In the genomic region with DNA sequence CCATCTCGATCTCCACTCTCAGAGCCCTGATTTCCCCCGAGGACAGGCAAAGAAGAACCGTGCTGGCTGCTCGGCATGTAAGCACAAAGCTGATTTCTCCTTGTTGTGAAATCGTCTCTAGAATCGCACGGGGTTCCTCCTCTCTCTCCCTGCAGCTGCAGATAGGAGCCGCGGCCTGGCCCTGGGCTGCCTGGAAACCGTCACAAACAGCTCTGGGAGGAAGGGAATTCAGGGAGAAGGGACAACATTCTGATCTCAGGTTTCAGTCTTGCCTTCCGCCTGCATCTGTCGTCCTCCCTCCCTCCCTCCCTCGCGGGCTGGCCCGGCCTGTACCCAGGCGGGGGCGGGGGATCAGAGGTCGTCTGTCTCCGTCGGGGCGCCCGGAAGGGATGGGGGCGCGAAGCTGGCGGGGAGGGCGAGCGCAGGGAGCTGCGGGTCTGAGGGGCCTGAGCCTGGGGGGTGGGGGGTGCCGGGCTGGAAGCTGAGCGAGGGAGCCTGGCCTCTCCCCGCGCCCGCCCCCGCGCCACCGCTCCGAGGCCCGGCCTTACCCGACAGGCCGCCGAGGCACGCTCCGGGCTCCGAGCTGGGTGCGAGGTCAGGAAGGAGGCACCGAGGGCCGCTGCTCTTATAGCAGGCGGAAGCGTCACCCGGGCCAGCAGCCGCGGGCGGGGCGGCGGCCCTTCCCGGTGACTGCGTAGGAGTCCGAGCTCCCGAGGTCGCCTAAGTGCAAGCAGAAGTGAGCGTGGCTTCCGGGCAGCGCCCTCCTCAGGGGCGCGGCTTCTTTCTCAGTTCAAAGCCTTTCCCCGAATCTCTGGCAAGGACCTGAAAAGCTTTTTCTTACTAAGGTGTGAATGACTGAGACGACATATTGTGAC, we compare ENCODE assay signal across 1 cellular context.
TF ChIP-seq lines count a peak whose summit lies in the region.

Gene SERPINB1 (minus strand): TSS at position 600 of the 875 bp plus-strand sequence. CDS start 1,277 bp downstream, outside the sequence.

TF ChIP-seq in HepG2, 621 proteins besides CTCF, POLR2A, EP300 and RAD21 (continued from another document and continues in another):
- TF ChIP-seq, protein P1, sequence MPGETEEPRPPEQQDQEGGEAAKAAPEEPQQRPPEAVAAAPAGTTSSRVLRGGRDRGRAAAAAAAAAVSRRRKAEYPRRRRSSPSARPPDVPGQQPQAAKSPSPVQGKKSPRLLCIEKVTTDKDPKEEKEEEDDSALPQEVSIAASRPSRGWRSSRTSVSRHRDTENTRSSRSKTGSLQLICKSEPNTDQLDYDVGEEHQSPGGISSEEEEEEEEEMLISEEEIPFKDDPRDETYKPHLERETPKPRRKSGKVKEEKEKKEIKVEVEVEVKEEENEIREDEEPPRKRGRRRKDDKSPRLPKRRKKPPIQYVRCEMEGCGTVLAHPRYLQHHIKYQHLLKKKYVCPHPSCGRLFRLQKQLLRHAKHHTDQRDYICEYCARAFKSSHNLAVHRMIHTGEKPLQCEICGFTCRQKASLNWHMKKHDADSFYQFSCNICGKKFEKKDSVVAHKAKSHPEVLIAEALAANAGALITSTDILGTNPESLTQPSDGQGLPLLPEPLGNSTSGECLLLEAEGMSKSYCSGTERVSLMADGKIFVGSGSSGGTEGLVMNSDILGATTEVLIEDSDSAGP (CRISPR knock-in tag; IDR thresholded peaks at IDR 0.05; ENCODE audit: borderline replicate concordance): peak; percentile 89
- TF ChIP-seq BORCS8-MEF2B (CRISPR knock-in tag; IDR thresholded peaks at IDR 0.05) (peak; percentile 82; the same call in 1 of the 2 replicates), ZKSCAN5 (CRISPR knock-in tag; IDR thresholded peaks at IDR 0.05) (no peak), ZNF18 (CRISPR knock-in tag; IDR thresholded peaks at IDR 0.05; ENCODE audit: insufficient replicate concordance) (peak; percentile 53), CHCHD3 (CRISPR knock-in tag; IDR thresholded peaks at IDR 0.05) (no peak), SMYD3 (CRISPR knock-in tag; IDR thresholded peaks at IDR 0.05) (peak; percentile 37; the same call in 1 of the 2 replicates), ZNF512B (CRISPR knock-in tag; IDR thresholded peaks at IDR 0.05; ENCODE audit: borderline replicate concordance) (no peak; the same call in 1 of the 2 replicates), SALL2 (CRISPR knock-in tag; IDR thresholded peaks at IDR 0.05) (0 out of 2 replicates have a peak, but pooled peaks have one; percentile 48), ZNF263 (CRISPR knock-in tag; IDR thresholded peaks at IDR 0.05) (peak; percentile 93), TFDP1 (CRISPR knock-in tag; IDR thresholded peaks at IDR 0.05; ENCODE audit: borderline replicate concordance) (peak; percentile 88; the same call in 1 of the 2 replicates), JUNB (CRISPR knock-in tag; IDR thresholded peaks at IDR 0.05; ENCODE audit: borderline replicate concordance) (0 out of 2 replicates have a peak, but pooled peaks have one; percentile 48), RORA (CRISPR knock-in tag; IDR thresholded peaks at IDR 0.05) (no peak), ZNF768 (CRISPR knock-in tag; IDR thresholded peaks at IDR 0.05) (peak; percentile 87; the same call in 1 of the 2 replicates), POLR2AphosphoS2 (IDR thresholded peaks at IDR 0.05; ENCODE audit: low read depth, low read length) (peak; percentile 82; the same call in 1 of the 2 replicates), PBX3 (CRISPR knock-in tag; IDR thresholded peaks at IDR 0.05; ENCODE audit: borderline replicate concordance) (no peak), ZFP36L1 (CRISPR knock-in tag; IDR thresholded peaks at IDR 0.05) (peak; percentile 49; the same call in 1 of the 2 replicates), ZNF672 (CRISPR knock-in tag; IDR thresholded peaks at IDR 0.05) (no peak), HMG20A (CRISPR knock-in tag; IDR thresholded peaks at IDR 0.05; ENCODE audit: borderline replicate concordance) (peak; percentile 64; the same call in 1 of the 2 replicates), AGO2 (optimal IDR thresholded peaks at IDR 0.05; ENCODE audit: low read depth, low read length) (peak; percentile 87), ZNF121 (CRISPR knock-in tag; IDR thresholded peaks at IDR 0.05) (peak; percentile 22; the same call in 1 of the 2 replicates), ERF (CRISPR knock-in tag; IDR thresholded peaks at IDR 0.05) (peak; percentile 97), CEBPG (CRISPR knock-in tag; IDR thresholded peaks at IDR 0.05) (peak; percentile 83), NAIF1 (CRISPR knock-in tag; IDR thresholded peaks at IDR 0.05; ENCODE audit: borderline replicate concordance) (no peak; the same call in 1 of the 2 replicates), HCFC1 (IDR thresholded peaks at IDR 0.05; ENCODE audit: low read depth, low read length) (no peak), PRMT3 (CRISPR knock-in tag; IDR thresholded peaks at IDR 0.05; ENCODE audit: borderline replicate concordance, low read depth) (no peak; the same call in 1 of the 2 replicates)
- TF ChIP-seq, protein P2, sequence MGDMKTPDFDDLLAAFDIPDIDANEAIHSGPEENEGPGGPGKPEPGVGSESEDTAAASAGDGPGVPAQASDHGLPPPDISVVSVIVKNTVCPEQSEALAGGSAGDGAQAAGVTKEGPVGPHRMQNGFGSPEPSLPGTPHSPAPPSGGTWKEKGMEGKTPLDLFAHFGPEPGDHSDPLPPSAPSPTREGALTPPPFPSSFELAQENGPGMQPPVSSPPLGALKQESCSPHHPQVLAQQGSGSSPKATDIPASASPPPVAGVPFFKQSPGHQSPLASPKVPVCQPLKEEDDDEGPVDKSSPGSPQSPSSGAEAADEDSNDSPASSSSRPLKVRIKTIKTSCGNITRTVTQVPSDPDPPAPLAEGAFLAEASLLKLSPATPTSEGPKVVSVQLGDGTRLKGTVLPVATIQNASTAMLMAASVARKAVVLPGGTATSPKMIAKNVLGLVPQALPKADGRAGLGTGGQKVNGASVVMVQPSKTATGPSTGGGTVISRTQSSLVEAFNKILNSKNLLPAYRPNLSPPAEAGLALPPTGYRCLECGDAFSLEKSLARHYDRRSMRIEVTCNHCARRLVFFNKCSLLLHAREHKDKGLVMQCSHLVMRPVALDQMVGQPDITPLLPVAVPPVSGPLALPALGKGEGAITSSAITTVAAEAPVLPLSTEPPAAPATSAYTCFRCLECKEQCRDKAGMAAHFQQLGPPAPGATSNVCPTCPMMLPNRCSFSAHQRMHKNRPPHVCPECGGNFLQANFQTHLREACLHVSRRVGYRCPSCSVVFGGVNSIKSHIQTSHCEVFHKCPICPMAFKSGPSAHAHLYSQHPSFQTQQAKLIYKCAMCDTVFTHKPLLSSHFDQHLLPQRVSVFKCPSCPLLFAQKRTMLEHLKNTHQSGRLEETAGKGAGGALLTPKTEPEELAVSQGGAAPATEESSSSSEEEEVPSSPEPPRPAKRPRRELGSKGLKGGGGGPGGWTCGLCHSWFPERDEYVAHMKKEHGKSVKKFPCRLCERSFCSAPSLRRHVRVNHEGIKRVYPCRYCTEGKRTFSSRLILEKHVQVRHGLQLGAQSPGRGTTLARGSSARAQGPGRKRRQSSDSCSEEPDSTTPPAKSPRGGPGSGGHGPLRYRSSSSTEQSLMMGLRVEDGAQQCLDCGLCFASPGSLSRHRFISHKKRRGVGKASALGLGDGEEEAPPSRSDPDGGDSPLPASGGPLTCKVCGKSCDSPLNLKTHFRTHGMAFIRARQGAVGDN (CRISPR knock-in tag; IDR thresholded peaks at IDR 0.05): peak; percentile 99
- TF ChIP-seq, protein P3, sequence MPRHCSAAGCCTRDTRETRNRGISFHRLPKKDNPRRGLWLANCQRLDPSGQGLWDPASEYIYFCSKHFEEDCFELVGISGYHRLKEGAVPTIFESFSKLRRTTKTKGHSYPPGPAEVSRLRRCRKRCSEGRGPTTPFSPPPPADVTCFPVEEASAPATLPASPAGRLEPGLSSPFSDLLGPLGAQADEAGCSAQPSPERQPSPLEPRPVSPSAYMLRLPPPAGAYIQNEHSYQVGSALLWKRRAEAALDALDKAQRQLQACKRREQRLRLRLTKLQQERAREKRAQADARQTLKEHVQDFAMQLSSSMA (CRISPR knock-in tag; IDR thresholded peaks at IDR 0.05): peak; percentile 81; the same call in 1 of the 2 replicates
- TF ChIP-seq, protein P4, sequence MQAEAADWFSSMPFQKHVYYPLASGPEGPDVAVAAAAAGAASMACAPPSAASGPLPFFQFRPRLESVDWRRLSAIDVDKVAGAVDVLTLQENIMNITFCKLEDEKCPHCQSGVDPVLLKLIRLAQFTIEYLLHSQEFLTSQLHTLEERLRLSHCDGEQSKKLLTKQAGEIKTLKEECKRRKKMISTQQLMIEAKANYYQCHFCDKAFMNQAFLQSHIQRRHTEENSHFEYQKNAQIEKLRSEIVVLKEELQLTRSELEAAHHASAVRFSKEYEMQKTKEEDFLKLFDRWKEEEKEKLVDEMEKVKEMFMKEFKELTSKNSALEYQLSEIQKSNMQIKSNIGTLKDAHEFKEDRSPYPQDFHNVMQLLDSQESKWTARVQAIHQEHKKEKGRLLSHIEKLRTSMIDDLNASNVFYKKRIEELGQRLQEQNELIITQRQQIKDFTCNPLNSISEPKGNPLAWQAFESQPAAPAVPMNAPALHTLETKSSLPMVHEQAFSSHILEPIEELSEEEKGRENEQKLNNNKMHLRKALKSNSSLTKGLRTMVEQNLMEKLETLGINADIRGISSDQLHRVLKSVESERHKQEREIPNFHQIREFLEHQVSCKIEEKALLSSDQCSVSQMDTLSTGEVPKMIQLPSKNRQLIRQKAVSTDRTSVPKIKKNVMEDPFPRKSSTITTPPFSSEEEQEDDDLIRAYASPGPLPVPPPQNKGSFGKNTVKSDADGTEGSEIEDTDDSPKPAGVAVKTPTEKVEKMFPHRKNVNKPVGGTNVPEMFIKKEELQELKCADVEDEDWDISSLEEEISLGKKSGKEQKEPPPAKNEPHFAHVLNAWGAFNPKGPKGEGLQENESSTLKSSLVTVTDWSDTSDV (CRISPR knock-in tag; IDR thresholded peaks at IDR 0.05): 0 out of 2 replicates have a peak, but pooled peaks have one; percentile 23
- TF ChIP-seq, protein P5, sequence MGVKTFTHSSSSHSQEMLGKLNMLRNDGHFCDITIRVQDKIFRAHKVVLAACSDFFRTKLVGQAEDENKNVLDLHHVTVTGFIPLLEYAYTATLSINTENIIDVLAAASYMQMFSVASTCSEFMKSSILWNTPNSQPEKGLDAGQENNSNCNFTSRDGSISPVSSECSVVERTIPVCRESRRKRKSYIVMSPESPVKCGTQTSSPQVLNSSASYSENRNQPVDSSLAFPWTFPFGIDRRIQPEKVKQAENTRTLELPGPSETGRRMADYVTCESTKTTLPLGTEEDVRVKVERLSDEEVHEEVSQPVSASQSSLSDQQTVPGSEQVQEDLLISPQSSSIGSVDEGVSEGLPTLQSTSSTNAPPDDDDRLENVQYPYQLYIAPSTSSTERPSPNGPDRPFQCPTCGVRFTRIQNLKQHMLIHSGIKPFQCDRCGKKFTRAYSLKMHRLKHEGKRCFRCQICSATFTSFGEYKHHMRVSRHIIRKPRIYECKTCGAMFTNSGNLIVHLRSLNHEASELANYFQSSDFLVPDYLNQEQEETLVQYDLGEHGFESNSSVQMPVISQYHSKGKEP (CRISPR knock-in tag; IDR thresholded peaks at IDR 0.05): 0 out of 2 replicates have a peak, but pooled peaks have one; percentile 66
